13 cellular contexts compared by ENCODE assay signal in the genomic region with DNA sequence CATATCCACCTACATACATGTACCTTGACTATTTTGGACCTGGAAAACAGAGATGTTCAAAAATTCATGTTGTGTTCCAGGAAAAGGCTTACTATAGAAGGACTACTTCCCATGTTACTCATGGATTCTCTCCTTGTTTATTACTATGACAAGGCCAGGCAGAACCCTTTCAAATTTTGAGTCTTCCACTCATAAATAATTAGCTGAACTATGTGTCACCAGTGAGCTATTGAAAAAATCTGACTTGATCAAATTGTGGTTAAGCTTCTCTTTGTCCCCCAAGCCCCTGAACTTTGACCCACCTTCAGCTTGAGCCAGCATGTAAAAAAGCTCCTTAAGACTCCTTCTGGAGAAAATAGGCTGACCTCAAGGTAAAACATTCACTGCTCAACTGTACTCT.
"Had no signal": no experiment of that assay in that cellular context is flagged by ENCODE, and none has a peak within 500 bp of the region (broad histone marks: within the 10 kb centered on the region; RNA-seq: fewer than 3 reads in every experiment).

No MANE protein-coding gene starts in this region.

- H3K27me3 ChIP-seq: cardiac muscle cell, esophagus muscularis mucosa, left lung had no signal

- H3K4me1 ChIP-seq: esophagus muscularis mucosa, left lung had no signal

- H3K36me3 ChIP-seq: cardiac muscle cell, esophagus muscularis mucosa, left lung had no signal

- H3K27ac ChIP-seq: cardiac muscle cell, esophagus muscularis mucosa, left lung had no signal

- FAIRE-seq: keratinocyte had no signal

- DNase-seq: activated B cell treated with CpG ODN at 0.5 μM for 24 hours; activated CD4-positive, alpha-beta memory T cell treated with anti-CD3 and anti-CD28 coated beads for 36 hours; activated CD4-positive, alpha-beta T cell treated with anti-CD3 and anti-CD28 coated beads for 4 hours; effector CD8-positive, alpha-beta T cell; hypothalamus; left lung; nephron progenitor cell; occipital lobe; posterior cingulate gyrus; stimulated activated naive B cell treated with anti-CD40 and anti-IgM and Interleukin-4, amounts not matched to agents 10 μg/mL and 1 μg/mL and 100 μg/mL, for 72 hours had no signal

- ATAC-seq: left lung; stimulated activated naive B cell treated with anti-CD40 and anti-IgM and Interleukin-4, amounts not matched to agents 10 μg/mL and 1 μg/mL and 100 μg/mL, for 72 hours had no signal

- H3K9me3 ChIP-seq: esophagus muscularis mucosa had no signal

- H3K4me3 ChIP-seq: cardiac muscle cell, esophagus muscularis mucosa, left lung had no signal
